ENCODE assay signal across 8 cellular contexts in genomic region chr3:23916886-23917815, GRCh38. TPM values are rescaled to one million over a fixed set of nuclear protein-coding genes. Genes with fewer than 3 reads are reported as not detected.
DNase-seq lines count a peak whose midpoint lies in the region; ATAC-seq and TF ChIP-seq lines count a peak whose summit lies in the region.

TSS of gene NKIRAS1 (minus strand) at chr3:23916990. CDS start at chr3:23910904, 6,086 bp downstream.
TSS of gene RPL15 (plus strand) at chr3:23917132. CDS start at chr3:23917860, 728 bp downstream.

- ATAC-seq in HG02588 (IDR thresholded peaks at IDR 0.05; ENCODE audit: unreplicated experiment) = peak; percentile 94
- ATAC-seq in SK-N-SH treated with all-trans-retinoic acid at 6 μM for 48 hours = peak; percentile 93

- TF ChIP-seq EP300 in ovary (IDR thresholded peaks at IDR 0.05) = peak; percentile 3

- no peaks in the 10 kb centered on the region for H3K36me3 ChIP-seq in ovary
- H3K36me3 ChIP-seq in thyroid gland = peaks cover 16 to 18% of the 10 kb centered on the region in 2 donors

- DNase-seq in GM10266 (ENCODE audit: extremely low spot score) (peak; percentile 90), NCI-H1092 (lab: John Stamatoyannopoulos, UW) (peak; percentile 93), head of caudate nucleus (peak; percentile 93 to 99 (median 97)), ovary (peak; percentile 97 to 98 (median 98)), thyroid gland (peak; percentile 98 to 99)
- DNase-seq in activated naive CD8-positive, alpha-beta T cell treated with anti-CD3 and anti-CD28 coated beads for 36 hours = peak; percentile 96

- H3K27me3 Mint-ChIP-seq in activated naive CD8-positive, alpha-beta T cell treated with anti-CD3 and anti-CD28 coated beads for 36 hours = no peaks in the 10 kb centered on the region

- peak within 1 kb of the TSS; percentile 99 for H3K27ac Mint-ChIP-seq in activated naive CD8-positive, alpha-beta T cell treated with anti-CD3 and anti-CD28 coated beads for 36 hours

- TF ChIP-seq POLR2A in ovary (IDR thresholded peaks at IDR 0.05) (peak; percentile 99), thyroid gland (IDR thresholded peaks at IDR 0.05) (peak; percentile 93 to 98)

- H3K4me3 ChIP-seq in ovary (peak within 1 kb of the TSS; percentile 94), thyroid gland (replicated peaks in 1 of 3) (peak within 1 kb of the TSS; percentile 73 to 90 (median 75))

- intact Hi-C loops in head of caudate nucleus (cut with DNase I) (loop anchor here (1.0 kb wide), 1 partner anchor 28 kb away; the partner anchor contains the start of gene NR1D2), ovary (cut with DNase I) (loop anchor here in 2 of 4 donors (2.0 kb wide), 1 partner anchor 28 kb away; the partner anchor contains the start of gene NR1D2 (in 2 of the 2)), thyroid gland (cut with DNase I) (loop anchor here (2.0 kb wide), 1 partner anchor 30 kb away; no protein-coding TSS in a partner anchor)

- H3K9me3 Mint-ChIP-seq in activated naive CD8-positive, alpha-beta T cell treated with anti-CD3 and anti-CD28 coated beads for 36 hours = no peaks in the 10 kb centered on the region

- H3K4me1 ChIP-seq in ovary (ENCODE audit: insufficient read depth) (peaks cover 4% of the 10 kb centered on the region), thyroid gland (peaks cover 27 to 34% of the 10 kb centered on the region in 2 donors)

- no peaks in the 10 kb centered on the region for H3K27me3 ChIP-seq in ovary
- no peaks in the 10 kb centered on the region for H3K27me3 ChIP-seq in thyroid gland

- H3K4me3 Mint-ChIP-seq in activated naive CD8-positive, alpha-beta T cell treated with anti-CD3 and anti-CD28 coated beads for 36 hours = peak within 1 kb of the TSS; percentile 97

- H3K27ac ChIP-seq in ovary (peak within 1 kb of the TSS; percentile 78 to 88), thyroid gland (peak within 1 kb of the TSS; percentile 94 to 98 (median 96))

- TF ChIP-seq CTCF in GM10266 (IDR thresholded peaks at IDR 0.05; ENCODE audit: control insufficient read depth, insufficient read depth, low read depth, missing control alignments) = no peak
- TF ChIP-seq CTCF in ovary (IDR thresholded peaks at IDR 0.05) = peak; percentile 58 to 95 (median 92)
- peak in 5 of 6 experiments; percentile 49 to 82 (median 60) for TF ChIP-seq CTCF in thyroid gland (IDR thresholded peaks at IDR 0.05)

- 0% methylated on average over 68 to 71 of the region's 71 CpGs for WGBS in ovary, 3 donors
- 0% methylated on average over 38 to 60 of the region's 71 CpGs for WGBS in thyroid gland, 2 donors

- peaks cover 46% of the 10 kb centered on the region for H3K36me3 Mint-ChIP-seq in activated naive CD8-positive, alpha-beta T cell treated with anti-CD3 and anti-CD28 coated beads for 36 hours

- H3K9me3 ChIP-seq in ovary (no peaks in the 10 kb centered on the region), thyroid gland (no peaks in the 10 kb centered on the region)

- H3K4me1 Mint-ChIP-seq in activated naive CD8-positive, alpha-beta T cell treated with anti-CD3 and anti-CD28 coated beads for 36 hours = peaks cover 39% of the 10 kb centered on the region

TF ChIP-seq in SK-N-SH treated with all-trans-retinoic acid at 6 μM for 48 hours, 23 proteins besides CTCF, POLR2A, EP300 and RAD21:
- TF ChIP-seq CSRNP3 (CRISPR knock-in tag; IDR thresholded peaks at IDR 0.05) (no peak), ZNF565 (CRISPR knock-in tag; conservative IDR thresholded peaks at IDR 0.05; ENCODE audit: low read depth) (0 out of 2 replicates have a peak, but pooled peaks have one; percentile 8)

RNA-seq across cellular contexts. Expression of gene NKIRAS1, which starts in this region (rescaled TPM):
- 1 to 10 TPM; 6.4 to 6.9 TPM for total RNA-seq in activated naive CD8-positive, alpha-beta T cell treated with anti-CD3 and anti-CD28 coated beads for 36 hours
- total RNA-seq in ovary = 10 to 100 TPM; 10.2 to 16.8 (median 13.4) TPM
- polyA plus RNA-seq in ovary = 10 to 100 TPM in 1 of 2 donors, 1 to 10 TPM in 1; 8.7 to 18.9 TPM
- total RNA-seq in thyroid gland = 10 to 100 TPM; 17.5 to 22.2 (median 19.7) TPM

RNA-seq across cellular contexts. Expression of gene RPL15, which starts in this region (rescaled TPM):
- total RNA-seq in activated naive CD8-positive, alpha-beta T cell treated with anti-CD3 and anti-CD28 coated beads for 36 hours = 1,000 to 10,000 TPM; 2,473 to 2,489 TPM
- total RNA-seq in ovary (1,000 to 10,000 TPM; 3,013 to 4,925 (median 3,735) TPM), thyroid gland (1,000 to 10,000 TPM; 1,700 to 2,512 (median 2,310) TPM)
- polyA plus RNA-seq in ovary = 1,000 to 10,000 TPM; 4,714 to 6,966 TPM

Comparison
In these comparisons a context has a peak if more than half of its experiments do, and no peak if none do; other contexts are left out.
1. Peak in every context shown above with its lines: DNase-seq, ATAC-seq, H3K4me3 ChIP-seq and H3K27ac ChIP-seq.